In the genomic region with DNA sequence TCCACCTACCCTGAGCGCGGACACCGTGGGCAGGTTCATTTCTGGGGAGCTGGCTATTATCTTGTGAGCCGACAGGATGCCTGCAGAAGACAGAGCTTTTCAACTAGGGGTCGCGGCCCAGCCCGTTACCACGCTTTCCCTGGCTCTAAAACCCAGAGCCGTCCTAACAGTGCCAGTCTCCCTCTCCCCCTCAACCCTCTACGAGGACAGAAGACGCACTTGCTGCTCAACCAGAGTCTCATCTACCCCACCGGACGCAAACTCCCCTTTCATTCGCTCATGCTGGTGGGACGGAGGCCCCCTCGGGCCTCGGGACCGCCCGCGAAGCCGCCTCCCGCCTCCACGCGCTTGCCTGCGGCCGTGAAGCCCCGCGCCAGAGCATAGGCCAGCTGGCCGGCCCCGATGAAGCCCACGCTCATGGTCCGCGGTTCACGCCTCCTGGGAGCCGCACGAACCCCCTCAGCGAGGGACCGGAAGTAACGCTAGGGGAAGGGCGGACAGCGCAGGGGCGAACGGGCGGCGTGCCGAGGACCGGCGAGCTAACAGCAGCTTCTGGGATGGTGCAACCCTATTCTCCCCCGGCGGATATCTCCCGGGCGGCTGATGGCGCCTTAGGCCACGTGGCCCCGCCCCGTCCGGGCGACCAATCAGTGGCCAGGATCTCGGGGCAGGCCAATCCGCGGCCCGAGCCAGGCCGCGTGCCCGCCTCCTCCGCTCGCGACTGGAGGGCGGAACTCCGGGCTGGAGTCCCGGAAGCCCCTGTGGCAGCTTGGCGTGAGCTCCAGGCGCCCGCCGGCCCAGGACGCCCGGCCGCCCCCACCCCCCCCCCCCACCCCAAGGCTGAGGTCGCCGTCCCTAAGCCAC, we compare ENCODE assay signal across 8 cellular contexts. TPM values are rescaled to one million over a fixed set of nuclear protein-coding genes. Genes with fewer than 3 reads are reported as not detected.
DNase-seq lines count a peak whose midpoint lies in the region; ATAC-seq and TF ChIP-seq lines count a peak whose summit lies in the region.

Gene PYCR2, minus strand, starts transcription at position 559 of the 864 bp plus-strand sequence. Its CDS starts 140 bp downstream, at position 419.

- CTCF ChIA-PET in RWPE1 (lab: Yijun Ruan, JAX): interaction anchor here (0.9 to 1.7 kb wide), 3 partner anchors 12 to 449 kb away, joined by 3 to 5 read pairs (median 4); partner anchors contain the start of gene TMEM63A

- peaks cover 13% of the 10 kb centered on the region for H3K4me1 Mint-ChIP-seq in activated T-helper 17 cell treated with anti-CD3 and anti-CD28 coated beads, Interleukin-2, amount 50 U/mL, for 72 hours
- H3K4me1 Mint-ChIP-seq in nephron: peaks cover 6% of the 10 kb centered on the region
- H3K4me1 Mint-ChIP-seq in stimulated activated naive CD8-positive, alpha-beta T cell treated with anti-CD3 and anti-CD28 coated beads, Interleukin-15, Interleukin-2, amounts not matched to agents 100 ng/mL and 50 ng/mL, for 24 hours (ENCODE audit: low read depth): peaks cover 57% of the 10 kb centered on the region

- no peaks in the 10 kb centered on the region for H3K9me3 Mint-ChIP-seq in activated T-helper 17 cell treated with anti-CD3 and anti-CD28 coated beads, Interleukin-2, amount 50 U/mL, for 72 hours
- H3K9me3 Mint-ChIP-seq in nephron: no peaks in the 10 kb centered on the region
- no peaks in the 10 kb centered on the region for H3K9me3 Mint-ChIP-seq in stimulated activated naive CD8-positive, alpha-beta T cell treated with anti-CD3 and anti-CD28 coated beads, Interleukin-15, Interleukin-2, amounts not matched to agents 100 ng/mL and 50 ng/mL, for 24 hours

- peak within 1 kb of the TSS; percentile 97 for H3K27ac ChIP-seq in RWPE1

- ATAC-seq in activated T-helper 17 cell treated with anti-CD3 and anti-CD28 coated beads, Interleukin-2, amount 50 U/mL, for 72 hours (replicated peaks): peak; percentile 99

- peak within 1 kb of the TSS; percentile 89 for H3K27ac Mint-ChIP-seq in activated T-helper 17 cell treated with anti-CD3 and anti-CD28 coated beads, Interleukin-2, amount 50 U/mL, for 72 hours
- peak within 1 kb of the TSS; percentile 92 to 97 (median 97) for H3K27ac Mint-ChIP-seq in nephron
- peak within 1 kb of the TSS; percentile 97 for H3K27ac Mint-ChIP-seq in stimulated activated naive CD8-positive, alpha-beta T cell treated with anti-CD3 and anti-CD28 coated beads, Interleukin-15, Interleukin-2, amounts not matched to agents 100 ng/mL and 50 ng/mL, for 24 hours

- POLR2A ChIA-PET in RWPE1 (lab: Yijun Ruan, JAX; ENCODE audit: low non-redundant PET): interaction anchor here (0.5 to 3.6 kb wide), 4 partner anchors 41 to 496 kb away, joined by 3 to 22 read pairs (median 6); partner anchors contain the start of genes SRP9 and TMEM63A

- H3K27me3 Mint-ChIP-seq in activated T-helper 17 cell treated with anti-CD3 and anti-CD28 coated beads, Interleukin-2, amount 50 U/mL, for 72 hours: no peaks in the 10 kb centered on the region
- peaks cover 3% of the 10 kb centered on the region for H3K27me3 Mint-ChIP-seq in nephron (ENCODE audit: low read depth)
- H3K27me3 Mint-ChIP-seq in stimulated activated naive CD8-positive, alpha-beta T cell treated with anti-CD3 and anti-CD28 coated beads, Interleukin-15, Interleukin-2, amounts not matched to agents 100 ng/mL and 50 ng/mL, for 24 hours: no peaks in the 10 kb centered on the region

- H3K4me3 ChIP-seq in LNCaP clone FGC (ENCODE audit: low read depth, low read length): peak within 1 kb of the TSS; percentile 68

- DNase-seq in Daoy (ENCODE audit: low read depth): peak; percentile 99
- peak; percentile 84 for DNase-seq in GOT3 (lab: John Stamatoyannopoulos, UW)
- peak; percentile 82 for DNase-seq in LNCaP clone FGC (ENCODE audit: low read depth)
- DNase-seq in RWPE1 (ENCODE audit: low spot score): peak; percentile 99
- peak; percentile 94 for DNase-seq in fibroblast of peridontal ligament (ENCODE audit: extremely low read depth)

- H3K4me3 Mint-ChIP-seq in activated T-helper 17 cell treated with anti-CD3 and anti-CD28 coated beads, Interleukin-2, amount 50 U/mL, for 72 hours: peak within 1 kb of the TSS; percentile 89
- peak within 1 kb of the TSS; percentile 94 to 97 (median 97) for H3K4me3 Mint-ChIP-seq in nephron
- H3K4me3 Mint-ChIP-seq in stimulated activated naive CD8-positive, alpha-beta T cell treated with anti-CD3 and anti-CD28 coated beads, Interleukin-15, Interleukin-2, amounts not matched to agents 100 ng/mL and 50 ng/mL, for 24 hours: peak within 1 kb of the TSS; percentile 95

- peaks cover 39% of the 10 kb centered on the region for H3K36me3 Mint-ChIP-seq in activated T-helper 17 cell treated with anti-CD3 and anti-CD28 coated beads, Interleukin-2, amount 50 U/mL, for 72 hours (ENCODE audit: low read depth)
- H3K36me3 Mint-ChIP-seq in nephron (ENCODE audit: low read depth): peaks cover 9% of the 10 kb centered on the region
- H3K36me3 Mint-ChIP-seq in stimulated activated naive CD8-positive, alpha-beta T cell treated with anti-CD3 and anti-CD28 coated beads, Interleukin-15, Interleukin-2, amounts not matched to agents 100 ng/mL and 50 ng/mL, for 24 hours (ENCODE audit: low read depth): peaks cover 32% of the 10 kb centered on the region

- TF ChIP-seq CTCF in LNCaP clone FGC (IDR thresholded peaks at IDR 0.05; ENCODE audit: control insufficient read depth, extremely low read depth, insufficient read depth) (no peak), RWPE1 (conservative IDR thresholded peaks at IDR 0.05; ENCODE audit: low read depth) (no peak), nephron (IDR thresholded peaks at IDR 0.05; ENCODE audit: unreplicated experiment in 3 of 3) (no peak)

RNA-seq across cellular contexts. Expression of gene PYCR2, which starts in this region (rescaled TPM):
- total RNA-seq in Daoy (2014; rRNA removed; shearing (Covaris generic)): 47.4 and 51.8 TPM in 2 replicates
- total RNA-seq in activated T-helper 17 cell treated with anti-CD3 and anti-CD28 coated beads, Interleukin-2, amount 50 U/mL, for 72 hours: 100 to 1,000 TPM in 1 of 2 donors, 10 to 100 TPM in 1; 63.2 to 105 TPM

Comparison
In these comparisons a context has a peak if more than half of its experiments do, and no peak if none do; other contexts are left out.
1. Peak in every context shown above with its lines: DNase-seq, ATAC-seq, H3K4me3 ChIP-seq and H3K27ac ChIP-seq.